ENCODE assay signal across 8 cellular contexts in the genomic region with DNA sequence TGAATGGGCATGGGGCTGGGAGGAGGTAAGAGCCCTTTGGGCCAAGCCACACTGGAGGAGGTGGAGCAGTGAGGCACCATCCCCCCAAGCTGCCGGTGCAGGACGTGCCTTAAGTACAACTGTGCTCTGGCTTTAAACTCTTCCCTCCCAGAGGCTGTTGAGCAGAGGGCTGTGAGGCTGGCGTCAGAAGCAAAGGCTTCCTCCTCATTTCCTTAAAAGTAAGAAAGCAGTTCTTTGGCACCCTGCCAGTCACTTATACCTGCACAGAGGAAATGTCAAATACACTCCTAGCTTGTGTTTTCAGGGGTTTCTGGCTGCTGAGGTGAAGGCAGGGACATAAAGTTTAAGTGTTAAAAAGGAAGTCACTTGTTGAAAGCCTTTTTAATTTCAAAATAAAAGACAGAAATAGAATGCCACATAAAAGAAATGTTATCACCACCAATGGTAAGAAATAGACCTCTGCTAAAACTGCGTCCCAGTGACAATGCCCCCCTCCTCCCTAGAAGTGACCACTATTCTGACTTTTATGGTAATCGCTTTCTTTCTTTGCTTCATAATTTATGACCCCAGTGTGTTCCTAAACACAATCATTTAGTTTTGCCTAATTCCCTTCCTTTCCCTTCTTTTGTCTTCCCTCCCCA. TPM values are rescaled to one million over a fixed set of nuclear protein-coding genes. Genes with fewer than 3 reads are reported as not detected.
DNase-seq lines count a peak whose midpoint lies in the region; ATAC-seq lines count a peak whose summit lies in the region.

No MANE protein-coding gene starts in this region.

- no peak overlapping the region for H3K4me3 Mint-ChIP-seq in activated CD4-positive, alpha-beta T cell treated with anti-CD3 and anti-CD28 coated beads, Interleukin-2, amount 10 ng/mL, durations not matched to agents 7 days and 5 days
- no peak overlapping the region for H3K4me3 Mint-ChIP-seq in activated T-helper 2 cell treated with anti-CD3 and anti-CD28 coated beads, Interferon-gamma antibody, Interleukin-2, Interleukin-4, amounts not matched to agents 10 μg/mL and 5 μg/mL and 100 μg/mL, durations not matched to agents 14 hours and 24 hours and 36 hours (ENCODE audit: low read depth)

- H3K27ac Mint-ChIP-seq in activated CD4-positive, alpha-beta T cell treated with anti-CD3 and anti-CD28 coated beads, Interleukin-2, amount 10 ng/mL, durations not matched to agents 7 days and 5 days, result no peak overlapping the region
- no peak overlapping the region for H3K27ac Mint-ChIP-seq in activated T-helper 2 cell treated with anti-CD3 and anti-CD28 coated beads, Interferon-gamma antibody, Interleukin-2, Interleukin-4, amounts not matched to agents 10 μg/mL and 5 μg/mL and 100 μg/mL, durations not matched to agents 14 hours and 24 hours and 36 hours

- CTCF ChIA-PET in activated CD4-positive, alpha-beta T cell treated with anti-CD3 and anti-CD28 coated beads, Interleukin-2, amount 10 ng/mL, durations not matched to agents 7 days and 5 days (lab: Charles Lee), result interaction anchor here (1.4 to 1.5 kb wide), 2 partner anchors 9 to 24 kb away, joined by 3 to 4 read pairs; no protein-coding TSS in a partner anchor

- DNase-seq in NCI-H146 (lab: John Stamatoyannopoulos, UW) (peak; percentile 47), NCI-H146 treated with DMSO at 0.1 percent for 48 hours (lab: John Stamatoyannopoulos, UW; ENCODE audit: unreplicated experiment) (no peak), Right ventricle myocardium superior (peak; percentile 50), HuH-7.5 (ENCODE audit: low spot score) (no peak)
- DNase-seq in activated CD4-positive, alpha-beta T cell treated with anti-CD3 and anti-CD28 coated beads, Interleukin-2, amount 10 ng/mL, durations not matched to agents 7 days and 5 days, result peak; percentile 68
- DNase-seq in stimulated activated CD8-positive, alpha-beta memory T cell treated with anti-CD3 and anti-CD28 coated beads, Interleukin-4, amount 100 ng/mL, for 48 hours, result peak; percentile 33
- DNase-seq in activated T-helper 2 cell treated with anti-CD3 and anti-CD28 coated beads, Interferon-gamma antibody, Interleukin-2, Interleukin-4, amounts not matched to agents 10 μg/mL and 5 μg/mL and 100 μg/mL, durations not matched to agents 14 hours and 24 hours and 36 hours (ENCODE audit: low spot score), result no peak

- POLR2A ChIA-PET in activated CD4-positive, alpha-beta T cell treated with anti-CD3 and anti-CD28 coated beads, Interleukin-2, amount 10 ng/mL, durations not matched to agents 7 days and 5 days (lab: Charles Lee), result no interaction called here

- H3K9me3 Mint-ChIP-seq in activated CD4-positive, alpha-beta T cell treated with anti-CD3 and anti-CD28 coated beads, Interleukin-2, amount 10 ng/mL, durations not matched to agents 7 days and 5 days, result no peaks in the 10 kb centered on the region
- no peaks in the 10 kb centered on the region for H3K9me3 Mint-ChIP-seq in activated T-helper 2 cell treated with anti-CD3 and anti-CD28 coated beads, Interferon-gamma antibody, Interleukin-2, Interleukin-4, amounts not matched to agents 10 μg/mL and 5 μg/mL and 100 μg/mL, durations not matched to agents 14 hours and 24 hours and 36 hours

- ATAC-seq in Right ventricle myocardium superior (ENCODE audit: poor library complexity), result peak; percentile 70
- no peak for ATAC-seq in GM21367 (IDR thresholded peaks at IDR 0.05; ENCODE audit: unreplicated experiment)

- no peaks in the 10 kb centered on the region for H3K36me3 Mint-ChIP-seq in activated CD4-positive, alpha-beta T cell treated with anti-CD3 and anti-CD28 coated beads, Interleukin-2, amount 10 ng/mL, durations not matched to agents 7 days and 5 days (ENCODE audit: low read depth)
- H3K36me3 Mint-ChIP-seq in activated T-helper 2 cell treated with anti-CD3 and anti-CD28 coated beads, Interferon-gamma antibody, Interleukin-2, Interleukin-4, amounts not matched to agents 10 μg/mL and 5 μg/mL and 100 μg/mL, durations not matched to agents 14 hours and 24 hours and 36 hours (ENCODE audit: low read depth), result no peaks in the 10 kb centered on the region

- peaks cover 2% of the 10 kb centered on the region for H3K27me3 Mint-ChIP-seq in activated CD4-positive, alpha-beta T cell treated with anti-CD3 and anti-CD28 coated beads, Interleukin-2, amount 10 ng/mL, durations not matched to agents 7 days and 5 days
- H3K27me3 Mint-ChIP-seq in activated T-helper 2 cell treated with anti-CD3 and anti-CD28 coated beads, Interferon-gamma antibody, Interleukin-2, Interleukin-4, amounts not matched to agents 10 μg/mL and 5 μg/mL and 100 μg/mL, durations not matched to agents 14 hours and 24 hours and 36 hours (ENCODE audit: low read depth), result peaks cover 15% of the 10 kb centered on the region

- intact Hi-C loops in Right ventricle myocardium superior (cut with DNase I), result no loop called here
- intact Hi-C loops in activated T-helper 2 cell treated with anti-CD3 and anti-CD28 coated beads, Interferon-gamma antibody, Interleukin-2, Interleukin-4, amounts not matched to agents 10 μg/mL and 5 μg/mL and 100 μg/mL, durations not matched to agents 14 hours and 24 hours and 36 hours (cut with micrococcal nuclease), result no loop called here

- peaks cover 15% of the 10 kb centered on the region for H3K4me1 Mint-ChIP-seq in activated CD4-positive, alpha-beta T cell treated with anti-CD3 and anti-CD28 coated beads, Interleukin-2, amount 10 ng/mL, durations not matched to agents 7 days and 5 days
- peaks cover 2% of the 10 kb centered on the region for H3K4me1 Mint-ChIP-seq in activated T-helper 2 cell treated with anti-CD3 and anti-CD28 coated beads, Interferon-gamma antibody, Interleukin-2, Interleukin-4, amounts not matched to agents 10 μg/mL and 5 μg/mL and 100 μg/mL, durations not matched to agents 14 hours and 24 hours and 36 hours (ENCODE audit: low read depth)

RNA-seq across cellular contexts. Expression of a gene that starts 33.0 kb away (rescaled TPM):
- under 1 TPM; 0.04 to 0.05 TPM for total RNA-seq in activated CD4-positive, alpha-beta T cell treated with anti-CD3 and anti-CD28 coated beads, Interleukin-2, amount 10 ng/mL, durations not matched to agents 7 days and 5 days
- total RNA-seq in Right ventricle myocardium superior, result 4.0 TPM
- total RNA-seq in activated T-helper 2 cell treated with anti-CD3 and anti-CD28 coated beads, Interferon-gamma antibody, Interleukin-2, Interleukin-4, amounts not matched to agents 10 μg/mL and 5 μg/mL and 100 μg/mL, durations not matched to agents 14 hours and 24 hours and 36 hours, result not detected in 2 replicates

Comparison
In these comparisons a context has a peak if more than half of its experiments do, and no peak if none do; other contexts are left out.
1. DNase-seq: peak in NCI-H146 (single experiment), activated CD4-positive, alpha-beta T cell treated with anti-CD3 and anti-CD28 coated beads, Interleukin-2, amount 10 ng/mL, durations not matched to agents 7 days and 5 days (single experiment), Right ventricle myocardium superior (single experiment) and stimulated activated CD8-positive, alpha-beta memory T cell treated with anti-CD3 and anti-CD28 coated beads, Interleukin-4, amount 100 ng/mL, for 48 hours (single experiment); none in NCI-H146 treated with DMSO at 0.1 percent for 48 hours (single experiment), HuH-7.5 (single experiment) and activated T-helper 2 cell treated with anti-CD3 and anti-CD28 coated beads, Interferon-gamma antibody, Interleukin-2, Interleukin-4, amounts not matched to agents 10 μg/mL and 5 μg/mL and 100 μg/mL, durations not matched to agents 14 hours and 24 hours and 36 hours (single experiment).